ENCODE assay signal across 1 cellular context in genomic region chr12:13079440-13079906, GRCh38.
TF ChIP-seq lines count a peak whose summit lies in the region.

No MANE protein-coding gene starts in this region.

TF ChIP-seq in HepG2, 621 proteins besides CTCF, POLR2A, EP300 and RAD21 (continues in another document):
- no peak for TF ChIP-seq PBX2 (CRISPR knock-in tag; IDR thresholded peaks at IDR 0.05)
- TF ChIP-seq HNF1A (IDR thresholded peaks at IDR 0.05; ENCODE audit: low read depth), result no peak
- TF ChIP-seq HNF1A (CRISPR knock-in tag; IDR thresholded peaks at IDR 0.05; ENCODE audit: borderline replicate concordance), result no peak
- no peak for TF ChIP-seq ZNF180 (CRISPR knock-in tag; IDR thresholded peaks at IDR 0.05; ENCODE audit: borderline replicate concordance, low read depth)
- TF ChIP-seq GTF3A (CRISPR knock-in tag; conservative IDR thresholded peaks at IDR 0.05), result no peak
- no peak for TF ChIP-seq RBFOX2 (IDR thresholded peaks at IDR 0.05; ENCODE audit: low read depth, low read length)
- TF ChIP-seq RNF219 (CRISPR knock-in tag; IDR thresholded peaks at IDR 0.05), result no peak
- TF ChIP-seq ARID5B (CRISPR knock-in tag; IDR thresholded peaks at IDR 0.05), result peak; percentile 93
- no peak for TF ChIP-seq NFIB (CRISPR knock-in tag; IDR thresholded peaks at IDR 0.05; ENCODE audit: borderline replicate concordance)
- no peak for TF ChIP-seq RAD51 (IDR thresholded peaks at IDR 0.05; ENCODE audit: borderline replicate concordance)
- no peak for TF ChIP-seq SNRNP70 (IDR thresholded peaks at IDR 0.05; ENCODE audit: low read depth, low read length)
- peak; percentile 75; the same call in 1 of the 2 replicates for TF ChIP-seq ZSCAN9 (CRISPR knock-in tag; IDR thresholded peaks at IDR 0.05; ENCODE audit: borderline replicate concordance)
- no peak for TF ChIP-seq CHD2 (IDR thresholded peaks at IDR 0.05; ENCODE audit: low read depth, low read length)
- no peak for TF ChIP-seq ZNF83 (CRISPR knock-in tag; IDR thresholded peaks at IDR 0.05; ENCODE audit: borderline replicate concordance)
- 0 out of 2 replicates have a peak, but pooled peaks have one; percentile 50 for TF ChIP-seq ZNF337 (CRISPR knock-in tag; IDR thresholded peaks at IDR 0.05; ENCODE audit: borderline replicate concordance, low read depth)
- TF ChIP-seq TCF12 (IDR thresholded peaks at IDR 0.05), result no peak
- 0 out of 2 replicates have a peak, but pooled peaks have one; percentile 28 for TF ChIP-seq TCF12 (CRISPR knock-in tag; IDR thresholded peaks at IDR 0.05)
- TF ChIP-seq ZNF577 (CRISPR knock-in tag; IDR thresholded peaks at IDR 0.05; ENCODE audit: borderline replicate concordance, low read depth), result no peak
- no peak for TF ChIP-seq ZNF263 (CRISPR knock-in tag; IDR thresholded peaks at IDR 0.05)
- TF ChIP-seq ZNF530 (CRISPR knock-in tag; IDR thresholded peaks at IDR 0.05; ENCODE audit: low read depth), result no peak
- no peak for TF ChIP-seq ZNF646 (CRISPR knock-in tag; IDR thresholded peaks at IDR 0.05)
- no peak for TF ChIP-seq SMAD3 (CRISPR knock-in tag; IDR thresholded peaks at IDR 0.05)
- peak; percentile 52; the same call in 1 of the 2 replicates for TF ChIP-seq THAP11 (CRISPR knock-in tag; IDR thresholded peaks at IDR 0.05)
- TF ChIP-seq PHB2 (IDR thresholded peaks at IDR 0.05; ENCODE audit: partially characterized antibody), result no peak
- TF ChIP-seq ZBTB10 (CRISPR knock-in tag; IDR thresholded peaks at IDR 0.05; ENCODE audit: borderline replicate concordance), result no peak
- peak; percentile 78 for TF ChIP-seq MED1 (CRISPR knock-in tag; IDR thresholded peaks at IDR 0.05)
- TF ChIP-seq KAT8 (CRISPR knock-in tag; IDR thresholded peaks at IDR 0.05), result peak; percentile 65
- TF ChIP-seq DDIT3 (CRISPR knock-in tag; IDR thresholded peaks at IDR 0.05), result no peak
- peak; percentile 44 for TF ChIP-seq GATAD1 (CRISPR knock-in tag; IDR thresholded peaks at IDR 0.05)
- no peak for TF ChIP-seq WIZ (CRISPR knock-in tag; IDR thresholded peaks at IDR 0.05)
- no peak for TF ChIP-seq ZNF124 (CRISPR knock-in tag; IDR thresholded peaks at IDR 0.05)
- TF ChIP-seq FOXA1 (IDR thresholded peaks at IDR 0.05), result no peak
- peak; percentile 75 for TF ChIP-seq FOXA1 (CRISPR knock-in tag; IDR thresholded peaks at IDR 0.05)
- TF ChIP-seq ATF4 (CRISPR knock-in tag; IDR thresholded peaks at IDR 0.05), result no peak
- TF ChIP-seq ZNF616 (CRISPR knock-in tag; IDR thresholded peaks at IDR 0.05; ENCODE audit: low read depth), result no peak
- TF ChIP-seq YEATS2 (CRISPR knock-in tag; IDR thresholded peaks at IDR 0.05; ENCODE audit: borderline replicate concordance), result no peak
- TF ChIP-seq TOPORS (CRISPR knock-in tag; IDR thresholded peaks at IDR 0.05), result no peak
- TF ChIP-seq TCF7 (IDR thresholded peaks at IDR 0.05; ENCODE audit: low read depth), result 0 out of 2 replicates have a peak, but pooled peaks have one; percentile 8
- TF ChIP-seq ZMYM4 (CRISPR knock-in tag; IDR thresholded peaks at IDR 0.05), result peak; percentile 76
- no peak for TF ChIP-seq EHMT2 (IDR thresholded peaks at IDR 0.05; ENCODE audit: borderline replicate concordance, low read depth, low read length)
- TF ChIP-seq ZNF562 (CRISPR knock-in tag; IDR thresholded peaks at IDR 0.05; ENCODE audit: borderline replicate concordance), result no peak
